Comparison of ENCODE assay signal across 16 cellular contexts in the genomic region with DNA sequence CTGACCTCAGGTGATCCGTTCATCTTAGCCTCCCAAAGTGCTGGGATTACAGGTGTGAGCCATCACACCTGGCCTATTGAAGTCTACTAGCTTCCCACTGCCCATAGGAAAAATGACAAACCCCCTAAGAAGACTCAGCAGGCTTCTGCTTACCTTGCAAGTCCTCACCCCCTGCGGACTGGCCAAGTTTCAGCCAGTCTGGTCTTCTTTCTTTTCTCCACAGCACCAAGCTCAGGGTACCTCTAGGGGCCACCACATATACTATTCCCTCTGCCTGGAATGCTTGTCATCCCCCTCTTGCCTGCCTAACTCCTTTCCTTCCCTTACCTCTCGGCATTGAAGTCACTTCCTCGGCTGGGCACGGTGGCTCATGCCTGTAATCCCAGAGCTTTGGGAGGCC. TPM values are rescaled to one million over a fixed set of nuclear protein-coding genes. Genes with fewer than 3 reads are reported as not detected.
DNase-seq lines count a peak whose midpoint lies in the region; ATAC-seq and TF ChIP-seq lines count a peak whose summit lies in the region.
"Had no signal": no experiment of that assay in that cellular context is flagged by ENCODE, and none has a peak within 500 bp of the region (broad histone marks: within the 10 kb centered on the region; RNA-seq: fewer than 3 reads in every experiment).

No MANE protein-coding gene starts in this region.

- ATAC-seq in activated T-helper 17 cell treated with anti-CD3 and anti-CD28 coated beads, Interleukin-2, amount 50 U/mL, for 72 hours (replicated peaks) = no peak
- no peak for ATAC-seq in HG03135 (IDR thresholded peaks at IDR 0.05; ENCODE audit: unreplicated experiment)
- no peak for ATAC-seq in HG02981 (IDR thresholded peaks at IDR 0.05; ENCODE audit: unreplicated experiment)
- ATAC-seq in HG03432 (IDR thresholded peaks at IDR 0.05; ENCODE audit: unreplicated experiment) = no peak
- no peak for ATAC-seq in GM18519 (IDR thresholded peaks at IDR 0.05; ENCODE audit: low FRiP score, unreplicated experiment)

- CTCF ChIA-PET in activated naive CD4-positive, alpha-beta T cell treated with anti-CD3 and anti-CD28 coated beads, Interleukin-2, amount 10 ng/mL, durations not matched to agents 7 days and 5 days (lab: Charles Lee) = no interaction called here
- CTCF ChIA-PET in activated naive CD4-positive, alpha-beta T cell treated with anti-CD3 and anti-CD28 coated beads for 36 hours (lab: Charles Lee) = interaction anchor here (0.8 kb wide), 1 partner anchor 35 kb away, joined by 3 read pairs; no protein-coding TSS in a partner anchor

- H3K4me3 Mint-ChIP-seq in activated naive CD4-positive, alpha-beta T cell treated with anti-CD3 and anti-CD28 coated beads, Interleukin-2, amount 10 ng/mL, durations not matched to agents 7 days and 5 days = no peak overlapping the region
- H3K4me3 Mint-ChIP-seq in activated naive CD4-positive, alpha-beta T cell treated with anti-CD3 and anti-CD28 coated beads for 36 hours = no peak overlapping the region
- no peak overlapping the region for H3K4me3 Mint-ChIP-seq in activated T-helper 17 cell treated with anti-CD3 and anti-CD28 coated beads, Interleukin-2, amount 50 U/mL, for 72 hours
- no peak overlapping the region for H3K4me3 Mint-ChIP-seq in glutamatergic neuron (ENCODE audit: unreplicated experiment)
- H3K4me3 Mint-ChIP-seq: CD4-positive, alpha-beta memory T cell; HFFc6 had no signal

- H3K36me3 Mint-ChIP-seq in activated naive CD4-positive, alpha-beta T cell treated with anti-CD3 and anti-CD28 coated beads, Interleukin-2, amount 10 ng/mL, durations not matched to agents 7 days and 5 days = no peaks in the 10 kb centered on the region
- no peaks in the 10 kb centered on the region for H3K36me3 Mint-ChIP-seq in activated naive CD4-positive, alpha-beta T cell treated with anti-CD3 and anti-CD28 coated beads for 36 hours (ENCODE audit: low read depth)
- H3K36me3 Mint-ChIP-seq in activated T-helper 17 cell treated with anti-CD3 and anti-CD28 coated beads, Interleukin-2, amount 50 U/mL, for 72 hours (ENCODE audit: low read depth) = no peaks in the 10 kb centered on the region
- peaks cover 7% of the 10 kb centered on the region for H3K36me3 Mint-ChIP-seq in glutamatergic neuron (ENCODE audit: unreplicated experiment)
- H3K36me3 Mint-ChIP-seq: CD4-positive, alpha-beta memory T cell had no signal

- intact Hi-C loops in activated naive CD4-positive, alpha-beta T cell treated with anti-CD3 and anti-CD28 coated beads for 36 hours (cut with micrococcal nuclease) = no loop called here

- no peak overlapping the region for H3K27ac Mint-ChIP-seq in activated naive CD4-positive, alpha-beta T cell treated with anti-CD3 and anti-CD28 coated beads, Interleukin-2, amount 10 ng/mL, durations not matched to agents 7 days and 5 days
- H3K27ac Mint-ChIP-seq in activated naive CD4-positive, alpha-beta T cell treated with anti-CD3 and anti-CD28 coated beads for 36 hours = no peak overlapping the region
- H3K27ac Mint-ChIP-seq in activated T-helper 17 cell treated with anti-CD3 and anti-CD28 coated beads, Interleukin-2, amount 50 U/mL, for 72 hours = peak overlapping the region; percentile 19
- H3K27ac Mint-ChIP-seq in glutamatergic neuron (ENCODE audit: unreplicated experiment) = no peak overlapping the region
- H3K27ac Mint-ChIP-seq: CD4-positive, alpha-beta memory T cell; HFFc6 had no signal

- no peaks in the 10 kb centered on the region for H3K9me3 Mint-ChIP-seq in activated naive CD4-positive, alpha-beta T cell treated with anti-CD3 and anti-CD28 coated beads, Interleukin-2, amount 10 ng/mL, durations not matched to agents 7 days and 5 days
- H3K9me3 Mint-ChIP-seq in activated naive CD4-positive, alpha-beta T cell treated with anti-CD3 and anti-CD28 coated beads for 36 hours = no peaks in the 10 kb centered on the region
- no peaks in the 10 kb centered on the region for H3K9me3 Mint-ChIP-seq in activated T-helper 17 cell treated with anti-CD3 and anti-CD28 coated beads, Interleukin-2, amount 50 U/mL, for 72 hours
- H3K9me3 Mint-ChIP-seq in glutamatergic neuron (ENCODE audit: unreplicated experiment) = peaks cover 6% of the 10 kb centered on the region
- H3K9me3 Mint-ChIP-seq: CD14-positive monocyte; CD4-positive, alpha-beta memory T cell; HFFc6 had no signal

- DNase-seq in activated naive CD4-positive, alpha-beta T cell treated with anti-CD3 and anti-CD28 coated beads, Interleukin-2, amount 10 ng/mL, durations not matched to agents 7 days and 5 days = peak; percentile 2
- DNase-seq in activated naive CD4-positive, alpha-beta T cell treated with anti-CD3 and anti-CD28 coated beads for 36 hours = no peak
- peak; percentile 2 for DNase-seq in glutamatergic neuron
- DNase-seq: CD4-positive, alpha-beta memory T cell; DMS153; DMS79; GDM1; HCEC 1CT; HFFc6; IMR-90 had no signal

- peaks cover 36% of the 10 kb centered on the region for H3K27me3 Mint-ChIP-seq in activated naive CD4-positive, alpha-beta T cell treated with anti-CD3 and anti-CD28 coated beads, Interleukin-2, amount 10 ng/mL, durations not matched to agents 7 days and 5 days
- no peaks in the 10 kb centered on the region for H3K27me3 Mint-ChIP-seq in activated naive CD4-positive, alpha-beta T cell treated with anti-CD3 and anti-CD28 coated beads for 36 hours (ENCODE audit: low read depth)
- H3K27me3 Mint-ChIP-seq in activated T-helper 17 cell treated with anti-CD3 and anti-CD28 coated beads, Interleukin-2, amount 50 U/mL, for 72 hours = no peaks in the 10 kb centered on the region
- peaks cover 17% of the 10 kb centered on the region for H3K27me3 Mint-ChIP-seq in glutamatergic neuron (ENCODE audit: unreplicated experiment)
- H3K27me3 Mint-ChIP-seq: CD4-positive, alpha-beta memory T cell had no signal

- peaks cover 18% of the 10 kb centered on the region for H3K4me1 Mint-ChIP-seq in activated naive CD4-positive, alpha-beta T cell treated with anti-CD3 and anti-CD28 coated beads, Interleukin-2, amount 10 ng/mL, durations not matched to agents 7 days and 5 days
- H3K4me1 Mint-ChIP-seq in activated naive CD4-positive, alpha-beta T cell treated with anti-CD3 and anti-CD28 coated beads for 36 hours (ENCODE audit: low read depth) = peaks cover 14% of the 10 kb centered on the region
- H3K4me1 Mint-ChIP-seq in activated T-helper 17 cell treated with anti-CD3 and anti-CD28 coated beads, Interleukin-2, amount 50 U/mL, for 72 hours = peaks cover 18% of the 10 kb centered on the region
- peaks cover 6% of the 10 kb centered on the region for H3K4me1 Mint-ChIP-seq in glutamatergic neuron (ENCODE audit: low read depth, unreplicated experiment)

- TF ChIP-seq CTCF in glutamatergic neuron (IDR thresholded peaks at IDR 0.05; ENCODE audit: partially characterized antibody, unreplicated experiment) = no peak

RNA-seq across cellular contexts. Expression of gene ABCC3, which starts 31.2 kb away (rescaled TPM):
- total RNA-seq in activated naive CD4-positive, alpha-beta T cell treated with anti-CD3 and anti-CD28 coated beads for 36 hours = not detected
- under 1 TPM in 1 of 2 donors, not detected in 1; 0.40 TPM for total RNA-seq in activated T-helper 17 cell treated with anti-CD3 and anti-CD28 coated beads, Interleukin-2, amount 50 U/mL, for 72 hours
- not detected for total RNA-seq in glutamatergic neuron (ENCODE audit: unreplicated experiment)

RNA-seq across cellular contexts. Expression of gene ANKRD40, which starts 41.9 kb away (rescaled TPM):
- total RNA-seq in activated naive CD4-positive, alpha-beta T cell treated with anti-CD3 and anti-CD28 coated beads for 36 hours = 10 to 100 TPM; 25.7 to 26.5 TPM
- 10 to 100 TPM; 13.0 to 29.9 TPM for total RNA-seq in activated T-helper 17 cell treated with anti-CD3 and anti-CD28 coated beads, Interleukin-2, amount 50 U/mL, for 72 hours
- total RNA-seq in glutamatergic neuron (ENCODE audit: unreplicated experiment) = 40.8 TPM

RNA-seq across cellular contexts. Expression of gene LUC7L3, which starts 53.6 kb away (rescaled TPM):
- total RNA-seq in activated naive CD4-positive, alpha-beta T cell treated with anti-CD3 and anti-CD28 coated beads for 36 hours = 100 to 1,000 TPM; 120 to 136 TPM
- total RNA-seq in activated T-helper 17 cell treated with anti-CD3 and anti-CD28 coated beads, Interleukin-2, amount 50 U/mL, for 72 hours = 100 to 1,000 TPM; 113 to 142 TPM
- 222 TPM for total RNA-seq in glutamatergic neuron (ENCODE audit: unreplicated experiment)
